ENCODE assay signal across 27 cellular contexts in the genomic region with DNA sequence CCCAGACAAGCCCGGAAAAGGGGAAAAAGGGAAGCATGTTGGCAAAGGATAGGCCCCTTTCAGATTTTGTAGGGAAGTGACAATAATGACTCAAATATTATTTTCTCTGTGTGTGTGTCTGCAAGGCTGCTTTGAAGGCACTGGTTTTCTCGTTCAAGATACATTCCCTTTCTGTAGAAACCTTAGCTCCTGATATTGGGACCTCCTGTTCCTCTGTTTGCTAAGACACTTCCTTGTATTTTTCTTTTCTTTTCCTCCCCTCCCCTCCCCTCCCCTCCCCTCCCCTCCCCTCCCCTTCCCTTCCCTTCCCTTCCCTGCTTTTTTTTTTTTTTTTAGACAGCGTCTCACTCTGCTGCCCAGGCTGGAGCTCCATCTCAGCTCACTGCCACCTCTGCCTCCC.
"Had no signal": no experiment of that assay in that cellular context is flagged by ENCODE, and none has a peak within 500 bp of the region (broad histone marks: within the 10 kb centered on the region; RNA-seq: fewer than 3 reads in every experiment).

No MANE protein-coding gene starts in this region.

- H3K9me3 ChIP-seq: ascending aorta, esophagus squamous epithelium, gastroesophageal sphincter, heart right ventricle had no signal

- ATAC-seq: activated naive CD4-positive, alpha-beta T cell treated with anti-CD3 and anti-CD28 coated beads, Interleukin-2, amount 50 U/mL, for 72 hours; activated T-cell treated with anti-CD3 and anti-CD28 coated beads, Interleukin-2, amount 50 U/mL, for 72 hours; gastroesophageal sphincter; heart right ventricle; WTC11 had no signal

- H3K4me3 Mint-ChIP-seq: activated CD4-positive, alpha-beta memory T cell treated with anti-CD3 and anti-CD28 coated beads, Interleukin-2, amount 10 ng/mL, durations not matched to agents 7 days and 5 days; activated CD4-positive, alpha-beta T cell treated with anti-CD3 and anti-CD28 coated beads, Interleukin-2, amount 10 ng/mL, durations not matched to agents 7 days and 5 days; activated naive CD4-positive, alpha-beta T cell treated with anti-CD3 and anti-CD28 coated beads, Interleukin-2, amount 10 ng/mL, durations not matched to agents 7 days and 5 days; activated naive CD8-positive, alpha-beta T cell treated with anti-CD3 and anti-CD28 coated beads, Interleukin-2, amount 10 ng/mL, durations not matched to agents 7 days and 5 days; activated T-cell treated with anti-CD3 and anti-CD28 coated beads, Interleukin-2, amount 50 U/mL, for 24 hours; activated T-cell treated with anti-CD3 and anti-CD28 coated beads, Interleukin-2, amount 50 U/mL, for 72 hours; central memory CD8-positive, alpha-beta T cell; WTC11 had no signal

- H3K36me3 Mint-ChIP-seq: activated naive CD4-positive, alpha-beta T cell treated with anti-CD3 and anti-CD28 coated beads, Interleukin-2, amount 10 ng/mL, durations not matched to agents 7 days and 5 days; activated naive CD4-positive, alpha-beta T cell treated with anti-CD3 and anti-CD28 coated beads, Interleukin-2, amount 50 U/mL, for 72 hours; activated naive CD8-positive, alpha-beta T cell treated with anti-CD3 and anti-CD28 coated beads, Interleukin-2, amount 10 ng/mL, durations not matched to agents 7 days and 5 days; brain had no signal

- H3K4me1 Mint-ChIP-seq: activated CD4-positive, alpha-beta memory T cell treated with anti-CD3 and anti-CD28 coated beads, Interleukin-2, amount 10 ng/mL, durations not matched to agents 7 days and 5 days; activated CD4-positive, alpha-beta T cell treated with anti-CD3 and anti-CD28 coated beads, Interleukin-2, amount 10 ng/mL, durations not matched to agents 7 days and 5 days; activated naive CD4-positive, alpha-beta T cell treated with anti-CD3 and anti-CD28 coated beads, Interleukin-2, amount 10 ng/mL, durations not matched to agents 7 days and 5 days; activated naive CD8-positive, alpha-beta T cell treated with anti-CD3 and anti-CD28 coated beads, Interleukin-2, amount 10 ng/mL, durations not matched to agents 7 days and 5 days; central memory CD8-positive, alpha-beta T cell; WTC11 had no signal

- H3K27me3 ChIP-seq: ascending aorta, esophagus squamous epithelium, gastroesophageal sphincter, heart right ventricle, hepatocyte had no signal

- H3K27ac Mint-ChIP-seq: activated CD4-positive, alpha-beta memory T cell treated with anti-CD3 and anti-CD28 coated beads, Interleukin-2, amount 10 ng/mL, durations not matched to agents 7 days and 5 days; activated CD4-positive, alpha-beta T cell treated with anti-CD3 and anti-CD28 coated beads, Interleukin-2, amount 10 ng/mL, durations not matched to agents 7 days and 5 days; activated naive CD4-positive, alpha-beta T cell treated with anti-CD3 and anti-CD28 coated beads, Interleukin-2, amount 10 ng/mL, durations not matched to agents 7 days and 5 days; activated naive CD4-positive, alpha-beta T cell treated with anti-CD3 and anti-CD28 coated beads, Interleukin-2, amount 50 U/mL, for 72 hours; activated naive CD8-positive, alpha-beta T cell treated with anti-CD3 and anti-CD28 coated beads, Interleukin-2, amount 10 ng/mL, durations not matched to agents 7 days and 5 days; activated T-cell treated with anti-CD3 and anti-CD28 coated beads, Interleukin-2, amount 50 U/mL, for 24 hours; activated T-cell treated with anti-CD3 and anti-CD28 coated beads, Interleukin-2, amount 50 U/mL, for 72 hours; WTC11 had no signal

- H3K27ac ChIP-seq: epithelial cell of prostate, esophagus squamous epithelium, gastroesophageal sphincter, heart right ventricle, hepatocyte, VCaP had no signal

- DNase-seq: activated CD4-positive, alpha-beta memory T cell treated with anti-CD3 and anti-CD28 coated beads, Interleukin-2, amount 10 ng/mL, durations not matched to agents 7 days and 5 days; activated CD4-positive, alpha-beta T cell treated with anti-CD3 and anti-CD28 coated beads for 1 hour; activated CD4-positive, alpha-beta T cell treated with anti-CD3 and anti-CD28 coated beads for 4 hours; activated CD4-positive, alpha-beta T cell treated with anti-CD3 and anti-CD28 coated beads, Interleukin-2, amount 10 ng/mL, durations not matched to agents 7 days and 5 days; activated CD4-positive, alpha-beta T cell treated with anti-CD3 and anti-CD28 coated beads, Interleukin-2, amount 50 U/mL, for 4 hours; activated CD8-positive, alpha-beta memory T cell treated with anti-CD3 and anti-CD28 coated beads, Interleukin-2, amount 50 U/mL, for 48 hours; activated gamma-delta T cell; activated naive CD4-positive, alpha-beta T cell; activated naive CD4-positive, alpha-beta T cell treated with anti-CD3 and anti-CD28 coated beads, Interleukin-2, amount 10 ng/mL, durations not matched to agents 7 days and 5 days; activated naive CD8-positive, alpha-beta T cell treated with anti-CD3 and anti-CD28 coated beads, Interleukin-2, amount 10 ng/mL, durations not matched to agents 7 days and 5 days; activated T-cell treated with anti-CD3 and anti-CD28 coated beads for 4 hours; activated T-cell treated with anti-CD3 and anti-CD28 coated beads, Interleukin-2, amount 50 U/mL, for 24 hours; activated T-cell treated with anti-CD3 and anti-CD28 coated beads, Interleukin-2, amount 50 U/mL, for 72 hours; cortex of kidney; effector CD8-positive, alpha-beta T cell; esophagus squamous epithelium; heart right ventricle; T-helper 2 cell had no signal

- H3K27me3 Mint-ChIP-seq: activated CD4-positive, alpha-beta memory T cell treated with anti-CD3 and anti-CD28 coated beads, Interleukin-2, amount 10 ng/mL, durations not matched to agents 7 days and 5 days; activated CD4-positive, alpha-beta T cell treated with anti-CD3 and anti-CD28 coated beads, Interleukin-2, amount 10 ng/mL, durations not matched to agents 7 days and 5 days; activated naive CD4-positive, alpha-beta T cell treated with anti-CD3 and anti-CD28 coated beads, Interleukin-2, amount 10 ng/mL, durations not matched to agents 7 days and 5 days had no signal

- H3K4me3 ChIP-seq: ascending aorta, esophagus squamous epithelium, gastroesophageal sphincter, heart right ventricle, hepatocyte had no signal

- H3K9me3 Mint-ChIP-seq: activated CD4-positive, alpha-beta memory T cell treated with anti-CD3 and anti-CD28 coated beads, Interleukin-2, amount 10 ng/mL, durations not matched to agents 7 days and 5 days; activated CD4-positive, alpha-beta T cell treated with anti-CD3 and anti-CD28 coated beads, Interleukin-2, amount 10 ng/mL, durations not matched to agents 7 days and 5 days; activated naive CD4-positive, alpha-beta T cell treated with anti-CD3 and anti-CD28 coated beads, Interleukin-2, amount 10 ng/mL, durations not matched to agents 7 days and 5 days; activated naive CD4-positive, alpha-beta T cell treated with anti-CD3 and anti-CD28 coated beads, Interleukin-2, amount 50 U/mL, for 72 hours; activated naive CD8-positive, alpha-beta T cell treated with anti-CD3 and anti-CD28 coated beads, Interleukin-2, amount 10 ng/mL, durations not matched to agents 7 days and 5 days; activated T-cell treated with anti-CD3 and anti-CD28 coated beads, Interleukin-2, amount 50 U/mL, for 24 hours; activated T-cell treated with anti-CD3 and anti-CD28 coated beads, Interleukin-2, amount 50 U/mL, for 72 hours; central memory CD8-positive, alpha-beta T cell had no signal

- H3K36me3 ChIP-seq: ascending aorta, esophagus squamous epithelium, gastroesophageal sphincter, heart right ventricle had no signal
